Comparison of ENCODE assay signal across 13 cellular contexts in the genomic region with DNA sequence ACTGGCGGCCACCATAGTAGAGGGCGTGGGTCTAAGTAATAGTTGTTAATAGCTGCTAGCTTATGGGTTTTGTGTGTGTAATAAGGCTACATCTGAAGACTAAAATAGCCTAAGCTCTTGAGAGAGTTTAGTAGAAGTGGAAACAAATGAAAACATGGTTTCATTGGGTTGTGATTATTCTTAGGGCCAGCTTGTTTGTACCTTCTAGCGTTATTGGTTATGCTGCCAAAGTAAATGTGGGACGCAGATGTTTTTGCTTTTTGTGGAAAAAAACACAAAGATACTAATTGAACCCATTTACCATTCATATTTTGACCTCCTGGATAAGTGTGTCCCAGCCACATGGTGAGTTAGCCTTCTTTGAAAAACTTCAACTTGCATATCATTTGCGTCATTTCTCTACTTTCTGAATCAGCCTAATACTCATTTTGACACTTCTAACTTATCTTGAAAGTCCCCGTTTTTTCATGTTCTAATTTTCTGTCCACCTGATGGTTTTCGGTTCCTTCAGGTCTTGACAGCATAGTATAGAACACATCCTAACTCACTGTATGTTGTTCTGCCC.
DNase-seq lines count a peak whose midpoint lies in the region; ATAC-seq and TF ChIP-seq lines count a peak whose summit lies in the region.
"Had no signal": no experiment of that assay in that cellular context is flagged by ENCODE, and none has a peak within 500 bp of the region (broad histone marks: within the 10 kb centered on the region; RNA-seq: fewer than 3 reads in every experiment).

No MANE protein-coding gene starts in this region.

- no peaks in the 10 kb centered on the region for H3K27me3 Mint-ChIP-seq in activated CD8-positive, alpha-beta T cell treated with anti-CD3 and anti-CD28 coated beads for 36 hours

- no peaks in the 10 kb centered on the region for H3K9me3 ChIP-seq in suprapubic skin

- H3K4me1 Mint-ChIP-seq in activated CD8-positive, alpha-beta T cell treated with anti-CD3 and anti-CD28 coated beads for 36 hours (ENCODE audit: low read depth): no peaks in the 10 kb centered on the region

- intact Hi-C loops in activated CD8-positive, alpha-beta T cell treated with anti-CD3 and anti-CD28 coated beads for 36 hours (cut with micrococcal nuclease): no loop called here

- CTCF ChIA-PET in activated CD8-positive, alpha-beta T cell treated with anti-CD3 and anti-CD28 coated beads for 36 hours (lab: Charles Lee): no interaction called here

- no peak for TF ChIP-seq CTCF in activated CD8-positive, alpha-beta T cell treated with anti-CD3 and anti-CD28 coated beads for 36 hours (IDR thresholded peaks at IDR 0.05)
- no peak for TF ChIP-seq CTCF in suprapubic skin (IDR thresholded peaks at IDR 0.05)

- H3K27ac ChIP-seq in suprapubic skin (no peak overlapping the region), substantia nigra (ENCODE audit: low read depth, low read length, poor library complexity, severe bottlenecking) (no peak overlapping the region)
- H3K27ac ChIP-seq: BLaER1 treated with 17β-estradiol and CSF1 and Interleukin-3, amounts not matched to agents 10 nM and 100 nM; HL-60 had no signal

- POLR2A ChIA-PET in activated CD8-positive, alpha-beta T cell treated with anti-CD3 and anti-CD28 coated beads for 36 hours (lab: Charles Lee): no interaction called here

- H3K27ac Mint-ChIP-seq in activated CD8-positive, alpha-beta T cell treated with anti-CD3 and anti-CD28 coated beads for 36 hours: no peak overlapping the region
- H3K27ac Mint-ChIP-seq: activated CD8-positive, alpha-beta T cell treated with anti-CD3 and anti-CD28 coated beads, Interleukin-2, amount 10 ng/mL, durations not matched to agents 7 days and 5 days had no signal

- H3K36me3 Mint-ChIP-seq in activated CD8-positive, alpha-beta T cell treated with anti-CD3 and anti-CD28 coated beads for 36 hours (ENCODE audit: low read depth): no peaks in the 10 kb centered on the region

- peak; percentile 89 for ATAC-seq in GM18511 (IDR thresholded peaks at IDR 0.05; ENCODE audit: unreplicated experiment)
- ATAC-seq in GM21367 (IDR thresholded peaks at IDR 0.05; ENCODE audit: unreplicated experiment): peak; percentile 94
- peak; percentile 73 for ATAC-seq in HG02970 (IDR thresholded peaks at IDR 0.05; ENCODE audit: low FRiP score, unreplicated experiment)
- ATAC-seq in HG03571 (IDR thresholded peaks at IDR 0.05; ENCODE audit: unreplicated experiment): peak; percentile 70
- no peak for ATAC-seq in activated CD8-positive, alpha-beta T cell treated with anti-CD3 and anti-CD28 coated beads for 36 hours
- ATAC-seq: activated CD8-positive, alpha-beta T cell treated with anti-CD3 and anti-CD28 coated beads, Interleukin-2, amount 10 ng/mL, durations not matched to agents 7 days and 5 days; stimulated activated naive CD8-positive, alpha-beta T cell treated with anti-CD3 and anti-CD28 coated beads, Interleukin-15, Interleukin-2, amounts not matched to agents 100 U/mL and 50 U/mL, for 24 hours had no signal

- H3K27me3 ChIP-seq in suprapubic skin: no peaks in the 10 kb centered on the region

- TF ChIP-seq POLR2A in suprapubic skin (IDR thresholded peaks at IDR 0.05): no peak

- no peak for DNase-seq in activated CD8-positive, alpha-beta T cell treated with anti-CD3 and anti-CD28 coated beads for 36 hours
- DNase-seq in NCI-H510A (lab: John Stamatoyannopoulos, UW): no peak
- no peak for DNase-seq in suprapubic skin (ENCODE audit: low spot score in 2 of 2)
- DNase-seq in substantia nigra (lab: John Stamatoyannopoulos, UW): no peak
- DNase-seq: activated CD8-positive, alpha-beta T cell treated with anti-CD3 and anti-CD28 coated beads, Interleukin-2, amount 10 ng/mL, durations not matched to agents 7 days and 5 days; NCI-H1048; stimulated activated naive CD8-positive, alpha-beta T cell treated with anti-CD3 and anti-CD28 coated beads, Interleukin-15, Interleukin-2, amounts not matched to agents 100 U/mL and 50 U/mL, for 24 hours had no signal

- no peak for TF ChIP-seq EP300 in suprapubic skin (IDR thresholded peaks at IDR 0.05)

- H3K4me1 ChIP-seq in suprapubic skin: no peaks in the 10 kb centered on the region
- H3K4me1 ChIP-seq: BLaER1 treated with 17β-estradiol and CSF1 and Interleukin-3, amounts not matched to agents 10 nM and 100 nM had no signal

- H3K9me3 Mint-ChIP-seq in activated CD8-positive, alpha-beta T cell treated with anti-CD3 and anti-CD28 coated beads for 36 hours: no peaks in the 10 kb centered on the region

- H3K4me3 ChIP-seq in suprapubic skin: no peak overlapping the region
- H3K4me3 ChIP-seq: BLaER1 treated with 17β-estradiol and CSF1 and Interleukin-3, amounts not matched to agents 10 nM and 100 nM had no signal

- 63% methylated on average over 7 of the region's 7 CpGs for WGBS in suprapubic skin

- no peaks in the 10 kb centered on the region for H3K36me3 ChIP-seq in suprapubic skin
- H3K36me3 ChIP-seq: BLaER1 treated with 17β-estradiol and CSF1 and Interleukin-3, amounts not matched to agents 10 nM and 100 nM had no signal

- H3K4me3 Mint-ChIP-seq in activated CD8-positive, alpha-beta T cell treated with anti-CD3 and anti-CD28 coated beads for 36 hours: no peak overlapping the region
- H3K4me3 Mint-ChIP-seq: activated CD8-positive, alpha-beta T cell treated with anti-CD3 and anti-CD28 coated beads, Interleukin-2, amount 10 ng/mL, durations not matched to agents 7 days and 5 days had no signal
